2 cellular contexts compared by ENCODE assay signal in genomic region chr10:132476146-132477065, GRCh38.
TF ChIP-seq lines count a peak whose summit lies in the region.

No MANE protein-coding gene starts in this region.

TF ChIP-seq in HepG2, 621 proteins besides CTCF, POLR2A, EP300 and RAD21:
- no peak for TF ChIP-seq ZNF101 (CRISPR knock-in tag; IDR thresholded peaks at IDR 0.05; ENCODE audit: borderline replicate concordance, low read depth)
- TF ChIP-seq E2F2 (CRISPR knock-in tag; IDR thresholded peaks at IDR 0.05; ENCODE audit: borderline replicate concordance), result no peak
- TF ChIP-seq KDM5A (IDR thresholded peaks at IDR 0.05; ENCODE audit: borderline replicate concordance, low read length), result no peak
- TF ChIP-seq NAIF1 (CRISPR knock-in tag; IDR thresholded peaks at IDR 0.05; ENCODE audit: borderline replicate concordance), result no peak
- TF ChIP-seq HNRNPK (IDR thresholded peaks at IDR 0.05; ENCODE audit: low read depth, low read length, poor library complexity, severe bottlenecking), result no peak
- TF ChIP-seq ZUFSP (CRISPR knock-in tag; IDR thresholded peaks at IDR 0.05; ENCODE audit: borderline replicate concordance), result no peak
- no peak for TF ChIP-seq RNF2 (conservative IDR thresholded peaks at IDR 0.05; ENCODE audit: low read depth)
- TF ChIP-seq ZBTB4 (CRISPR knock-in tag; IDR thresholded peaks at IDR 0.05; ENCODE audit: borderline replicate concordance), result no peak
- no peak for TF ChIP-seq MED13 (CRISPR knock-in tag; IDR thresholded peaks at IDR 0.05)
- TF ChIP-seq ZSCAN5A (CRISPR knock-in tag; IDR thresholded peaks at IDR 0.05; ENCODE audit: borderline replicate concordance), result no peak
- TF ChIP-seq TCF7L2 (IDR thresholded peaks at IDR 0.05; ENCODE audit: low read depth, low read length), result no peak
- TF ChIP-seq NCOA5 (CRISPR knock-in tag; IDR thresholded peaks at IDR 0.05), result no peak
- no peak for TF ChIP-seq TIGD3 (CRISPR knock-in tag; IDR thresholded peaks at IDR 0.05; ENCODE audit: borderline replicate concordance)
- TF ChIP-seq JUND (CRISPR knock-in tag; IDR thresholded peaks at IDR 0.05), result no peak
- no peak for TF ChIP-seq FOXO1 (CRISPR knock-in tag; IDR thresholded peaks at IDR 0.05)
- no peak for TF ChIP-seq MAZ (IDR thresholded peaks at IDR 0.05; ENCODE audit: borderline replicate concordance, low read depth, low read length)
- TF ChIP-seq MAZ (CRISPR knock-in tag; IDR thresholded peaks at IDR 0.05; ENCODE audit: low read depth), result no peak
- TF ChIP-seq ZNF547 (CRISPR knock-in tag; IDR thresholded peaks at IDR 0.05), result no peak
- TF ChIP-seq ZNF7 (CRISPR knock-in tag; IDR thresholded peaks at IDR 0.05), result no peak

TF ChIP-seq in H1, 55 proteins besides CTCF, POLR2A, EP300 and RAD21:
- TF ChIP-seq ATF2 (IDR thresholded peaks at IDR 0.05; ENCODE audit: low read length), result no peak
- TF ChIP-seq EZH2 (IDR thresholded peaks at IDR 0.05; ENCODE audit: low read depth, low read length, severe bottlenecking), result no peak
- TF ChIP-seq SIX5 (IDR thresholded peaks at IDR 0.05; ENCODE audit: low read depth, low read length), result no peak
- no peak for TF ChIP-seq CHD1 (IDR thresholded peaks at IDR 0.05; ENCODE audit: low read depth, low read length)
- TF ChIP-seq BRCA1 (IDR thresholded peaks at IDR 0.05; ENCODE audit: low read depth, low read length), result no peak
- no peak for TF ChIP-seq ZNF274 (IDR thresholded peaks at IDR 0.05; ENCODE audit: borderline replicate concordance, extremely low read depth, low read length)
- no peak for TF ChIP-seq SUZ12 (IDR thresholded peaks at IDR 0.05; ENCODE audit: low read length)
- no peak for TF ChIP-seq KDM4A (IDR thresholded peaks at IDR 0.05; ENCODE audit: low read depth, low read length, severe bottlenecking)
- TF ChIP-seq FOSL1 (IDR thresholded peaks at IDR 0.05; ENCODE audit: insufficient read depth, low read depth, low read length), result no peak
